In the genomic region with DNA sequence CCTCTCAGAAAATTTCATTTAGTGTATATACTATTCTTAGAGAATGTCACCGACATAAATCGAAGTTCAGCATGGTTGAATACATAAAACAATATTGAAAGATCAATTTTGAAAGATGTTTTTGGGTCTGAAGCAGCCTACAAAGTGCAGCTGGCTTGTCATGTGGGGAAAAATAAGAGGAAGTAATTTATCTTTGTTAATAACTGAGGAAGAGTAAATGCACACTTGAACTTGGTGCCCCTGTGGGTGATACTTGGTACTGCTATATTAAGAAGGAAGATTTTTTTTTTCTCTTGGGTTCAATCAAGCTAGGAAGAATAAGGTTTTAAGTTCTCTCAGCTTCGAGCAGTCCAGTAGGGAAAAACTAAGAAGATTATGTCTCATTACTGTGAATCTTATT, we compare ENCODE assay signal across 1 cellular context.
TF ChIP-seq lines count a peak whose summit lies in the region.

No MANE protein-coding gene starts in this region.

TF ChIP-seq in GM23338, 12 proteins besides CTCF, POLR2A, EP300 and RAD21 (continued from another document):
- TF ChIP-seq, protein P1, sequence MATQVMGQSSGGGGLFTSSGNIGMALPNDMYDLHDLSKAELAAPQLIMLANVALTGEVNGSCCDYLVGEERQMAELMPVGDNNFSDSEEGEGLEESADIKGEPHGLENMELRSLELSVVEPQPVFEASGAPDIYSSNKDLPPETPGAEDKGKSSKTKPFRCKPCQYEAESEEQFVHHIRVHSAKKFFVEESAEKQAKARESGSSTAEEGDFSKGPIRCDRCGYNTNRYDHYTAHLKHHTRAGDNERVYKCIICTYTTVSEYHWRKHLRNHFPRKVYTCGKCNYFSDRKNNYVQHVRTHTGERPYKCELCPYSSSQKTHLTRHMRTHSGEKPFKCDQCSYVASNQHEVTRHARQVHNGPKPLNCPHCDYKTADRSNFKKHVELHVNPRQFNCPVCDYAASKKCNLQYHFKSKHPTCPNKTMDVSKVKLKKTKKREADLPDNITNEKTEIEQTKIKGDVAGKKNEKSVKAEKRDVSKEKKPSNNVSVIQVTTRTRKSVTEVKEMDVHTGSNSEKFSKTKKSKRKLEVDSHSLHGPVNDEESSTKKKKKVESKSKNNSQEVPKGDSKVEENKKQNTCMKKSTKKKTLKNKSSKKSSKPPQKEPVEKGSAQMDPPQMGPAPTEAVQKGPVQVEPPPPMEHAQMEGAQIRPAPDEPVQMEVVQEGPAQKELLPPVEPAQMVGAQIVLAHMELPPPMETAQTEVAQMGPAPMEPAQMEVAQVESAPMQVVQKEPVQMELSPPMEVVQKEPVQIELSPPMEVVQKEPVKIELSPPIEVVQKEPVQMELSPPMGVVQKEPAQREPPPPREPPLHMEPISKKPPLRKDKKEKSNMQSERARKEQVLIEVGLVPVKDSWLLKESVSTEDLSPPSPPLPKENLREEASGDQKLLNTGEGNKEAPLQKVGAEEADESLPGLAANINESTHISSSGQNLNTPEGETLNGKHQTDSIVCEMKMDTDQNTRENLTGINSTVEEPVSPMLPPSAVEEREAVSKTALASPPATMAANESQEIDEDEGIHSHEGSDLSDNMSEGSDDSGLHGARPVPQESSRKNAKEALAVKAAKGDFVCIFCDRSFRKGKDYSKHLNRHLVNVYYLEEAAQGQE (IDR thresholded peaks at IDR 0.05; ENCODE audit: unreplicated experiment) = no peak
- no peak for TF ChIP-seq JUNB (IDR thresholded peaks at IDR 0.05; ENCODE audit: unreplicated experiment)
- TF ChIP-seq EZH2 (IDR thresholded peaks at IDR 0.05; ENCODE audit: low read depth, unreplicated experiment) = no peak
- TF ChIP-seq EZH2phosphoT487 (IDR thresholded peaks at IDR 0.05; ENCODE audit: unreplicated experiment) = no peak
- no peak for TF ChIP-seq ZNF331 (CRISPR knock-in tag; IDR thresholded peaks at IDR 0.05; ENCODE audit: low read depth)
- no peak for TF ChIP-seq NANOG (IDR thresholded peaks at IDR 0.05; ENCODE audit: borderline replicate concordance)
- TF ChIP-seq, protein P2, sequence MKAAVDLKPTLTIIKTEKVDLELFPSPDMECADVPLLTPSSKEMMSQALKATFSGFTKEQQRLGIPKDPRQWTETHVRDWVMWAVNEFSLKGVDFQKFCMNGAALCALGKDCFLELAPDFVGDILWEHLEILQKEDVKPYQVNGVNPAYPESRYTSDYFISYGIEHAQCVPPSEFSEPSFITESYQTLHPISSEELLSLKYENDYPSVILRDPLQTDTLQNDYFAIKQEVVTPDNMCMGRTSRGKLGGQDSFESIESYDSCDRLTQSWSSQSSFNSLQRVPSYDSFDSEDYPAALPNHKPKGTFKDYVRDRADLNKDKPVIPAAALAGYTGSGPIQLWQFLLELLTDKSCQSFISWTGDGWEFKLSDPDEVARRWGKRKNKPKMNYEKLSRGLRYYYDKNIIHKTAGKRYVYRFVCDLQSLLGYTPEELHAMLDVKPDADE (IDR thresholded peaks at IDR 0.05) = no peak
- TF ChIP-seq POLR2AphosphoS5 (IDR thresholded peaks at IDR 0.05; ENCODE audit: low read depth) = no peak
